ENCODE assay signal across 23 cellular contexts in the genomic region with DNA sequence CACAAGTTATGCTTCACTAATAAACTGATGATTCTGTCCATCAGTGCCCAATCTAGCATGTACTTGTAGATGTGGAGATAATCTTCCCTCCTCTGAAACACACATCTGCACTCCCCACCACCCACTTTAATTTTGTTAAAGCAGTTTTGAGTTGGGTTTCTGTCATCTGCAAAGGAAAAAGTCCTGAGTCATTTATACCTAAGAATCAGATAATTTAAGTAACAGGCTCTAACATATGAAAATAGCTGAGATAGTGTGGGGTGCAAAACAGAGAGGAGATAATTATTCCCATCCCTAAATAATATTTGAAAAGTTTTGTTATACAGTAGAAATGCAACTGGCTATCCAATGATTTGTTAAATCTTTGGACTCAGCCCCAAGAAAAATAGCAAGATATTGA.
"Had no signal": no experiment of that assay in that cellular context is flagged by ENCODE, and none has a peak within 500 bp of the region (broad histone marks: within the 10 kb centered on the region; RNA-seq: fewer than 3 reads in every experiment).

No MANE protein-coding gene starts in this region.

- DNase-seq: hypothalamus; immature natural killer cell; kidney; left colon; left lung; lower lobe of right lung; mammary epithelial cell; mesenchymal stem cell; naive thymus-derived CD8-positive, alpha-beta T cell; nucleus accumbens; right lobe of liver; stimulated activated CD4-positive, alpha-beta T cell treated with anti-CD3 and anti-CD28 coated beads, Interleukin-1b, Interleukin-23, amount 100 ng/mL, for 48 hours; stimulated activated CD4-positive, alpha-beta T cell treated with anti-CD3 and anti-CD28 coated beads, Interleukin-2, amount 100 ng/mL, for 48 hours; stimulated activated CD4-positive, alpha-beta T cell treated with anti-CD3 and anti-CD28 coated beads, Interleukin-4, amount 100 ng/mL, for 4 hours; stimulated activated CD8-positive, alpha-beta memory T cell treated with anti-CD3 and anti-CD28 coated beads, Interleukin-4, amount 100 ng/mL, for 48 hours; stimulated activated naive CD4-positive, alpha-beta T cell treated with Interleukin-2 at 50 U/mL for 16 hours; stimulated activated naive CD8-positive, alpha-beta T cell treated with anti-CD3 and anti-CD28 coated beads, Interleukin-15, amount 100 ng/mL, for 72 hours; substantia nigra; uterus had no signal

- H3K4me3 ChIP-seq: left lung, lower lobe of right lung, right atrium auricular region, right lobe of liver, smooth muscle cell, tibial nerve, uterus had no signal

- H3K27ac ChIP-seq: left lung, lower lobe of right lung, right atrium auricular region, tibial nerve, uterus had no signal

- H3K27me3 ChIP-seq: left lung, right atrium auricular region, right lobe of liver, tibial nerve, uterus had no signal

- ATAC-seq: left colon; left lung; lower lobe of right lung; naive thymus-derived CD8-positive, alpha-beta T cell; right lobe of liver; stimulated activated memory B cell treated with anti-CD40 and anti-IgM and Interleukin-4, amounts not matched to agents 10 μg/mL and 1 μg/mL and 100 μg/mL, for 72 hours; stimulated activated naive CD8-positive, alpha-beta T cell treated with anti-CD3 and anti-CD28 coated beads, Interleukin-15, amount 100 ng/mL, for 72 hours had no signal

- H3K9me3 ChIP-seq: left lung, lower lobe of right lung, right atrium auricular region, right lobe of liver, uterus had no signal

- H3K4me1 ChIP-seq: lower lobe of right lung, right atrium auricular region, tibial nerve, uterus had no signal

- H3K36me3 ChIP-seq: left lung, lower lobe of right lung, right atrium auricular region, right lobe of liver, tibial nerve, uterus had no signal
